Comparison of ENCODE assay signal across 18 cellular contexts in the genomic region with DNA sequence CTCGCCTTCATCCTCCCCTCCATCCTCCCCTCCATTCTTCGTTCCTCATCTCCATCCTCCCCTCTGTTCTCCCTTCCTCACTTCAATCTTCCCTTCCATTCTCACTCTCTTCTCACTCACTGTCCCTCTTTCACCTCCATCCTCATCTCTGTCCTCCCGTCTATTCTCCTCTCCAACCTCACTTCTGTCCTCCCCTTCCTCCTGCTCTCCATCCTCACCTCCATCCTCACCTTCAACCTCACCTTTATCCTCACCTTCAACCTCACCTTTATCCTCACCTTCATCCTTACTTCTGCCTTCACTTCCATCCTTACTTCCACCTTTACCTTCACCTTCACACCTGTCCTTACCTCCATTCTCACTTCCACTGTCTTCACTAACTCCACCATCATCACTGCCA. TPM values are rescaled to one million over a fixed set of nuclear protein-coding genes. Genes with fewer than 3 reads are reported as not detected.
DNase-seq lines count a peak whose midpoint lies in the region; ATAC-seq and TF ChIP-seq lines count a peak whose summit lies in the region.
"Had no signal": no experiment of that assay in that cellular context is flagged by ENCODE, and none has a peak within 500 bp of the region (broad histone marks: within the 10 kb centered on the region; RNA-seq: fewer than 3 reads in every experiment).

No MANE protein-coding gene starts in this region.

- peaks cover 17 to 24% (median 22%) of the 10 kb centered on the region in 3 experiments for H3K36me3 Mint-ChIP-seq in H9 (ENCODE audit: insufficient read depth in 1 of 3, low read depth in 3 of 3)
- peaks cover 32% of the 10 kb centered on the region for H3K36me3 Mint-ChIP-seq in endothelial cell (ENCODE audit: low read depth, unreplicated experiment)
- H3K36me3 Mint-ChIP-seq in activated CD8-positive, alpha-beta memory T cell treated with anti-CD3 and anti-CD28 coated beads, Interleukin-2, amount 10 ng/mL, durations not matched to agents 7 days and 5 days, result peaks cover 13% of the 10 kb centered on the region

- peak overlapping the region; percentile 87 for H4K8ac ChIP-seq in H9 (replicated peaks; ENCODE audit: insufficient read length, low read depth, low read length)

- no peak overlapping the region for H2AFZ ChIP-seq in H9 (ENCODE audit: low read length)
- H2AFZ ChIP-seq: GM23248 had no signal

- no peak overlapping the region for H3K56ac ChIP-seq in H9 (ENCODE audit: insufficient read length, low read depth, low read length)

- no peak overlapping the region for H3K9ac ChIP-seq in H9 (ENCODE audit: extremely low read depth, insufficient read length, low read length)
- H3K9ac ChIP-seq: BLaER1, GM23248 had no signal

- H4K91ac ChIP-seq in H9 (ENCODE audit: insufficient read length, low read depth, low read length), result no peak overlapping the region

- H3T11ph ChIP-seq in H9 (ENCODE audit: low read length), result no peak overlapping the region

- H3K4me1 ChIP-seq in H9 (ENCODE audit: insufficient read depth, low read length), result no peaks in the 10 kb centered on the region
- no peaks in the 10 kb centered on the region for H3K4me1 ChIP-seq in HEK293 (ENCODE audit: control insufficient read depth, insufficient read depth, low read length)
- H3K4me1 ChIP-seq: BLaER1, Caco-2 had no signal

- H3K36me3 ChIP-seq in HEK293 (ENCODE audit: control insufficient read depth in 2 of 2, insufficient read depth in 1 of 2, low read length in 2 of 2), result peaks cover 0 to 7% of the 10 kb centered on the region in 2 experiments; a peak in 1 of 3 replicates

- no peak overlapping the region for H3K18ac ChIP-seq in H9 (ENCODE audit: insufficient read length, low read depth, low read length)

- H3K27ac ChIP-seq in H9 (ENCODE audit: insufficient read length, low read depth, low read length) (no peak overlapping the region), HEK293 (ENCODE audit: extremely low read depth, low read depth, low read length) (no peak overlapping the region)
- H3K27ac ChIP-seq: BLaER1, C4-2B, GM23248 had no signal

- POLR2A ChIA-PET in HEK293 (lab: Yijun Ruan, JAX), result interaction anchor here (0.6 kb wide), 1 partner anchor 10 kb away, joined by 3 read pairs; no protein-coding TSS in a partner anchor

- H2AK5ac ChIP-seq in H9 (ENCODE audit: insufficient read length, low read length), result no peak overlapping the region

- H2BK12ac ChIP-seq in H9 (ENCODE audit: insufficient read length, low read depth, low read length), result no peak overlapping the region

- H3K27ac Mint-ChIP-seq in H9 (no peak overlapping the region; a peak in 1 of 7 replicates), endothelial cell (ENCODE audit: unreplicated experiment) (no peak overlapping the region)
- no peak overlapping the region for H3K27ac Mint-ChIP-seq in activated CD8-positive, alpha-beta memory T cell treated with anti-CD3 and anti-CD28 coated beads, Interleukin-2, amount 10 ng/mL, durations not matched to agents 7 days and 5 days
- H3K27ac Mint-ChIP-seq: B cell; CD8-positive, alpha-beta T cell; HFFc6 had no signal

- H2BK15ac ChIP-seq in H9 (ENCODE audit: low read depth, low read length), result no peak overlapping the region

- H2BK5ac ChIP-seq in H9 (ENCODE audit: insufficient read length, low read length), result no peak overlapping the region

- H3K4me3 Mint-ChIP-seq in H9, result no peak overlapping the region
- peak overlapping the region; percentile 67 for H3K4me3 Mint-ChIP-seq in endothelial cell (ENCODE audit: unreplicated experiment)
- no peak overlapping the region for H3K4me3 Mint-ChIP-seq in activated CD8-positive, alpha-beta memory T cell treated with anti-CD3 and anti-CD28 coated beads, Interleukin-2, amount 10 ng/mL, durations not matched to agents 7 days and 5 days
- H3K4me3 Mint-ChIP-seq: B cell; CD4-positive, CD25-positive, alpha-beta regulatory T cell; CD8-positive, alpha-beta T cell; HFFc6 had no signal

- no peaks in the 10 kb centered on the region for H3K79me2 ChIP-seq in H9 (ENCODE audit: insufficient read depth, low read length)

- CTCF ChIA-PET in HEK293 (lab: Yijun Ruan, JAX), result no interaction called here
- CTCF ChIA-PET in activated CD8-positive, alpha-beta memory T cell treated with anti-CD3 and anti-CD28 coated beads, Interleukin-2, amount 10 ng/mL, durations not matched to agents 7 days and 5 days (lab: Charles Lee), result no interaction called here

- no peak overlapping the region for H3K23ac ChIP-seq in H9 (ENCODE audit: insufficient read length, low read depth, low read length)

- no peak overlapping the region for H3K14ac ChIP-seq in H9 (ENCODE audit: insufficient read depth, low read length)

- no peaks in the 10 kb centered on the region for H3K23me2 ChIP-seq in H9 (ENCODE audit: insufficient read length, low read depth, low read length, poor library complexity, severe bottlenecking)

- H2BK120ac ChIP-seq in H9 (ENCODE audit: low read depth, low read length, poor library complexity, severe bottlenecking), result no peak overlapping the region

- H3K79me1 ChIP-seq in H9 (ENCODE audit: insufficient read depth, low read depth, low read length, poor library complexity, severe bottlenecking), result no peaks in the 10 kb centered on the region

- H3K4me1 Mint-ChIP-seq in H9 (no peaks in the 10 kb centered on the region), endothelial cell (ENCODE audit: unreplicated experiment) (peaks cover 7% of the 10 kb centered on the region)
- H3K4me1 Mint-ChIP-seq in activated CD8-positive, alpha-beta memory T cell treated with anti-CD3 and anti-CD28 coated beads, Interleukin-2, amount 10 ng/mL, durations not matched to agents 7 days and 5 days, result no peaks in the 10 kb centered on the region

- no peak overlapping the region for H2BK20ac ChIP-seq in H9 (ENCODE audit: low read depth, low read length, poor library complexity, severe bottlenecking)

- H4K5ac ChIP-seq in H9 (ENCODE audit: insufficient read length, low read depth, low read length), result no peak overlapping the region

- no peak overlapping the region for H3K4ac ChIP-seq in H9 (ENCODE audit: low read depth, low read length)

- H3K9me3 Mint-ChIP-seq in H9 (peaks cover 18 to 19% of the 10 kb centered on the region in 2 experiments), endothelial cell (ENCODE audit: unreplicated experiment) (no peaks in the 10 kb centered on the region)
- peaks cover 9% of the 10 kb centered on the region for H3K9me3 Mint-ChIP-seq in activated CD8-positive, alpha-beta memory T cell treated with anti-CD3 and anti-CD28 coated beads, Interleukin-2, amount 10 ng/mL, durations not matched to agents 7 days and 5 days (ENCODE audit: low read depth)

- TF ChIP-seq CTCF in H9 (conservative IDR thresholded peaks at IDR 0.05) (no peak), HEK293 (tag by site-specific recombination; IDR thresholded peaks at IDR 0.05) (no peak), endothelial cell (IDR thresholded peaks at IDR 0.05; ENCODE audit: unreplicated experiment) (no peak)

- H3K27me3 ChIP-seq in H9 (ENCODE audit: insufficient read depth, low read length), result no peaks in the 10 kb centered on the region
- H3K27me3 ChIP-seq: BLaER1 had no signal

- H4K20me1 ChIP-seq in H9 (ENCODE audit: control insufficient read depth, insufficient read depth, insufficient read length), result no peaks in the 10 kb centered on the region

- DNase-seq in H9 (no peak), endothelial cell (ENCODE audit: low spot score) (no peak), 8988T (no peak)
- DNase-seq in activated CD8-positive, alpha-beta memory T cell treated with anti-CD3 and anti-CD28 coated beads, Interleukin-2, amount 10 ng/mL, durations not matched to agents 7 days and 5 days, result no peak
- DNase-seq: Caco-2; CD4-positive, CD25-positive, alpha-beta regulatory T cell; CD8-positive, alpha-beta T cell; DMS153; DND-41; GM23248; H7; HFFc6 had no signal

- H3K27me3 Mint-ChIP-seq in H9 (ENCODE audit: low read depth) (peaks cover 2% of the 10 kb centered on the region), endothelial cell (ENCODE audit: unreplicated experiment) (peaks cover 7% of the 10 kb centered on the region)
- no peaks in the 10 kb centered on the region for H3K27me3 Mint-ChIP-seq in activated CD8-positive, alpha-beta memory T cell treated with anti-CD3 and anti-CD28 coated beads, Interleukin-2, amount 10 ng/mL, durations not matched to agents 7 days and 5 days
- H3K27me3 Mint-ChIP-seq: B cell; CD4-positive, CD25-positive, alpha-beta regulatory T cell had no signal

- no peak overlapping the region for H3K4me3 ChIP-seq in HEK293 (ENCODE audit: low read depth, low read length)
- H3K4me3 ChIP-seq: BLaER1, GM23248 had no signal

- H3K9me3 ChIP-seq in H9 (ENCODE audit: control insufficient read depth, low read depth, low read length) (no peaks in the 10 kb centered on the region), HEK293 (ENCODE audit: control insufficient read depth, insufficient read depth, low read depth, low read length) (no peaks in the 10 kb centered on the region)

- ATAC-seq in HG02678 (IDR thresholded peaks at IDR 0.05; ENCODE audit: unreplicated experiment), result no peak
- no peak for ATAC-seq in activated CD8-positive, alpha-beta memory T cell treated with anti-CD3 and anti-CD28 coated beads, Interleukin-2, amount 10 ng/mL, durations not matched to agents 7 days and 5 days
- ATAC-seq: CD8-positive, alpha-beta T cell; HCT116 had no signal

- H3K4me2 ChIP-seq in H9 (ENCODE audit: insufficient read depth, insufficient read length, low read length), result no peak overlapping the region
- H3K4me2 ChIP-seq: BLaER1 had no signal

- WGBS in H9 (ENCODE audit: extremely low coverage, insufficient read length, low lambda C conversion rate), result 100% methylated on average over 3 of the region's 3 CpGs

TF ChIP-seq in HEK293, 187 proteins besides CTCF, POLR2A, EP300 and RAD21 (continues in another document):
- TF ChIP-seq ZNF423 (tag by site-specific recombination; IDR thresholded peaks at IDR 0.05) (no peak), ZNF132 (tag by site-specific recombination; IDR thresholded peaks at IDR 0.05; ENCODE audit: borderline replicate concordance) (no peak), ZNF521 (tag by site-specific recombination; IDR thresholded peaks at IDR 0.05) (no peak), ZEB2 (tag by site-specific recombination; IDR thresholded peaks at IDR 0.05) (peak; percentile 65), ZNF843 (tag by site-specific recombination; IDR thresholded peaks at IDR 0.05) (no peak), ZNF707 (tag by site-specific recombination; IDR thresholded peaks at IDR 0.05) (no peak)
- TF ChIP-seq, protein P1, sequence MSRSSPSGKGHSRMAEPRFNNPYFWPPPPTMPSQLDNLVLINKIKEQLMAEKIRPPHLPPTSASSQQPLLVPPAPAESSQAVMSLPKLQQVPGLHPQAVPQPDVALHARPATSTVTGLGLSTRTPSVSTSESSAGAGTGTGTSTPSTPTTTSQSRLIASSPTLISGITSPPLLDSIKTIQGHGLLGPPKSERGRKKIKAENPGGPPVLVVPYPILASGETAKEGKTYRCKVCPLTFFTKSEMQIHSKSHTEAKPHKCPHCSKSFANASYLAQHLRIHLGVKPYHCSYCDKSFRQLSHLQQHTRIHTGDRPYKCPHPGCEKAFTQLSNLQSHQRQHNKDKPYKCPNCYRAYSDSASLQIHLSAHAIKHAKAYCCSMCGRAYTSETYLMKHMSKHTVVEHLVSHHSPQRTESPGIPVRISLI (tag by site-specific recombination; IDR thresholded peaks at IDR 0.05), result no peak

RNA-seq across cellular contexts. Expression of gene RABGEF1, which starts 11.3 kb away (rescaled TPM):
- total RNA-seq in H9 (2021), result 17.3 and 18.0 TPM in 2 replicates
- total RNA-seq in endothelial cell (ENCODE audit: unreplicated experiment), result 19.2 TPM
- 10 to 100 TPM; 21.7 to 25.6 TPM for total RNA-seq in activated CD8-positive, alpha-beta memory T cell treated with anti-CD3 and anti-CD28 coated beads, Interleukin-2, amount 10 ng/mL, durations not matched to agents 7 days and 5 days
